Comparison of ENCODE assay signal across 23 cellular contexts in the genomic region with DNA sequence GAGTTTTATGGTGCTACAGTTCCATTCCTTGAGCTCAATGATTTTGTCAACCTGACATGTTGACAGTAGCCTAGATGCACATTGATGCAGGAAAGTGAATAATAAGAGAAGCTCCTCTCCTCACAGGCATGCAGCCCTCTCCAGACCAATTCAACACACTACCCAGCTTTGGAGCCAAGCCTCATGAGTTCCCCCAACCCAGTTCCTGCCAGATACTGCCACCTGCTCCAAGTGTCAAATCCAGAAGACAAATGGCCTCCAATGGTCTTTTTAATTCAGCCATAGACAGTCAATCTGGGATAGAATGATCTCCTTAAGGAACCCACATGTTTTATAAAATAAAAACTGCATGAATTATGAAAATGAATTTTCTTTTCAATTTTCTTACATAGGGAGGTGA.
A peak's percentile ranks its signal among the peaks of the same experiment; 100 is the strongest.
DNase-seq lines count a peak whose midpoint lies in the region; ATAC-seq and TF ChIP-seq lines count a peak whose summit lies in the region.
"Had no signal": no experiment of that assay in that cellular context is flagged by ENCODE, and none has a peak within 500 bp of the region (broad histone marks: within the 10 kb centered on the region; RNA-seq: fewer than 3 reads in every experiment).

No MANE protein-coding gene starts in this region.

- no peaks in the 10 kb centered on the region for H3K27me3 Mint-ChIP-seq in activated naive CD4-positive, alpha-beta T cell treated with anti-CD3 and anti-CD28 coated beads, Interleukin-2, amount 10 ng/mL, durations not matched to agents 7 days and 5 days
- no peaks in the 10 kb centered on the region for H3K27me3 Mint-ChIP-seq in activated naive CD8-positive, alpha-beta T cell
- H3K27me3 Mint-ChIP-seq in nephron (ENCODE audit: low read depth): no peaks in the 10 kb centered on the region
- H3K27me3 Mint-ChIP-seq: memory B cell; stimulated activated naive CD8-positive, alpha-beta T cell treated with anti-CD3 and anti-CD28 coated beads, Interleukin-15, amount 100 ng/mL, for 72 hours had no signal

- TF ChIP-seq CTCF in nephron (IDR thresholded peaks at IDR 0.05; ENCODE audit: unreplicated experiment in 3 of 3): no peak
- TF ChIP-seq CTCF in testis (IDR thresholded peaks at IDR 0.05): no peak

- no peaks in the 10 kb centered on the region for H3K9me3 Mint-ChIP-seq in activated naive CD4-positive, alpha-beta T cell treated with anti-CD3 and anti-CD28 coated beads, Interleukin-2, amount 10 ng/mL, durations not matched to agents 7 days and 5 days
- no peaks in the 10 kb centered on the region for H3K9me3 Mint-ChIP-seq in activated naive CD8-positive, alpha-beta T cell (ENCODE audit: low read depth)
- no peaks in the 10 kb centered on the region for H3K9me3 Mint-ChIP-seq in nephron
- H3K9me3 Mint-ChIP-seq: dendritic cell treated with granulocyte-macrophage colony-stimulating factor and Interleukin-4, amounts not matched to agents 40 ng/mL and 50 ng/mL, for 4 days; memory B cell; stimulated activated naive CD8-positive, alpha-beta T cell treated with anti-CD3 and anti-CD28 coated beads, Interleukin-15, amount 100 ng/mL, for 72 hours had no signal

- no peak overlapping the region for H3K4me3 Mint-ChIP-seq in activated naive CD4-positive, alpha-beta T cell treated with anti-CD3 and anti-CD28 coated beads, Interleukin-2, amount 10 ng/mL, durations not matched to agents 7 days and 5 days
- H3K4me3 Mint-ChIP-seq in activated naive CD8-positive, alpha-beta T cell: no peak overlapping the region
- H3K4me3 Mint-ChIP-seq in nephron: no peak overlapping the region
- H3K4me3 Mint-ChIP-seq: dendritic cell treated with granulocyte-macrophage colony-stimulating factor and Interleukin-4, amounts not matched to agents 40 ng/mL and 50 ng/mL, for 4 days; memory B cell had no signal

- CTCF ChIA-PET in activated naive CD4-positive, alpha-beta T cell treated with anti-CD3 and anti-CD28 coated beads, Interleukin-2, amount 10 ng/mL, durations not matched to agents 7 days and 5 days (lab: Charles Lee): no interaction called here

- no peaks in the 10 kb centered on the region for H3K9me3 ChIP-seq in testis
- H3K9me3 ChIP-seq: ascending aorta, thyroid gland had no signal

- H3K27me3 ChIP-seq in testis: no peaks in the 10 kb centered on the region
- H3K27me3 ChIP-seq: ascending aorta, thyroid gland had no signal

- H3K4me1 ChIP-seq in testis: peaks cover 13% of the 10 kb centered on the region
- H3K4me1 ChIP-seq: ascending aorta had no signal

- no peak for DNase-seq in activated naive CD4-positive, alpha-beta T cell treated with anti-CD3 and anti-CD28 coated beads, Interleukin-2, amount 10 ng/mL, durations not matched to agents 7 days and 5 days
- no peak for DNase-seq in activated naive CD4-positive, alpha-beta T cell treated with Interleukin-2 at 50 U/mL for 16 hours
- DNase-seq in NCI-H446 (lab: John Stamatoyannopoulos, UW): peak; percentile 52 to 83
- no peak for DNase-seq in testis
- DNase-seq in germinal center (ENCODE audit: low spot score): no peak
- DNase-seq: activated naive CD4-positive, alpha-beta T cell; EL; GM23248; KBM-7; NCI-H1436; NCI-H510A treated with DMSO at 0.1 percent for 48 hours; Right ventricle myocardium superior; stimulated activated naive CD8-positive, alpha-beta T cell treated with anti-CD3 and anti-CD28 coated beads, Interleukin-15, amount 100 ng/mL, for 72 hours; T1000; thyroid gland; WERI-Rb-1 had no signal

- intact Hi-C loops in testis (cut with DNase I; ENCODE audit: low total_unique reads): no loop called here

- no peak for TF ChIP-seq POLR2A in testis (IDR thresholded peaks at IDR 0.05)

- H3K36me3 Mint-ChIP-seq in activated naive CD4-positive, alpha-beta T cell treated with anti-CD3 and anti-CD28 coated beads, Interleukin-2, amount 10 ng/mL, durations not matched to agents 7 days and 5 days: peaks cover 47% of the 10 kb centered on the region
- peaks cover 5% of the 10 kb centered on the region for H3K36me3 Mint-ChIP-seq in activated naive CD8-positive, alpha-beta T cell
- H3K36me3 Mint-ChIP-seq in nephron (ENCODE audit: low read depth): no peaks in the 10 kb centered on the region
- H3K36me3 Mint-ChIP-seq: memory B cell had no signal

- no peak for ATAC-seq in HG03159 (IDR thresholded peaks at IDR 0.05; ENCODE audit: unreplicated experiment)

- H3K36me3 ChIP-seq in testis (ENCODE audit: low read depth, missing control alignments): no peaks in the 10 kb centered on the region
- H3K36me3 ChIP-seq: ascending aorta, thyroid gland, WERI-Rb-1 had no signal

- H3K4me3 ChIP-seq in testis: no peak overlapping the region
- H3K4me3 ChIP-seq: ascending aorta, GM23248, thyroid gland had no signal

- H3K4me1 Mint-ChIP-seq in activated naive CD4-positive, alpha-beta T cell treated with anti-CD3 and anti-CD28 coated beads, Interleukin-2, amount 10 ng/mL, durations not matched to agents 7 days and 5 days: peaks cover 70% of the 10 kb centered on the region
- peaks cover 89% of the 10 kb centered on the region for H3K4me1 Mint-ChIP-seq in activated naive CD8-positive, alpha-beta T cell (ENCODE audit: low read depth)
- H3K4me1 Mint-ChIP-seq in nephron: peaks cover 35% of the 10 kb centered on the region

- no peak overlapping the region for H3K27ac ChIP-seq in testis
- H3K27ac ChIP-seq: ascending aorta, C4-2B, GM23248, thyroid gland, WERI-Rb-1 had no signal

- H3K27ac Mint-ChIP-seq in activated naive CD4-positive, alpha-beta T cell treated with anti-CD3 and anti-CD28 coated beads, Interleukin-2, amount 10 ng/mL, durations not matched to agents 7 days and 5 days: peak overlapping the region; percentile 14
- H3K27ac Mint-ChIP-seq in activated naive CD8-positive, alpha-beta T cell: peak overlapping the region; percentile 76
- peak overlapping the region in 2 of 3 experiments; percentile 53 to 73 for H3K27ac Mint-ChIP-seq in nephron
- H3K27ac Mint-ChIP-seq: dendritic cell treated with granulocyte-macrophage colony-stimulating factor and Interleukin-4, amounts not matched to agents 40 ng/mL and 50 ng/mL, for 4 days; memory B cell had no signal

Comparison
In these comparisons a context has a peak if more than half of its experiments do, and no peak if none do; other contexts are left out.
1. DNase-seq: peak in NCI-H446 (2 of 2); none in activated naive CD4-positive, alpha-beta T cell treated with anti-CD3 and anti-CD28 coated beads, Interleukin-2, amount 10 ng/mL, durations not matched to agents 7 days and 5 days (single experiment), activated naive CD4-positive, alpha-beta T cell treated with Interleukin-2 at 50 U/mL for 16 hours (single experiment), testis (single experiment) and germinal center (single experiment).
2. H3K27ac Mint-ChIP-seq: peak in every context shown above with its lines; median percentile 76 in activated naive CD8-positive, alpha-beta T cell; 63 in nephron; 14 in activated naive CD4-positive, alpha-beta T cell treated with anti-CD3 and anti-CD28 coated beads, Interleukin-2, amount 10 ng/mL, durations not matched to agents 7 days and 5 days.